In the genomic region with DNA sequence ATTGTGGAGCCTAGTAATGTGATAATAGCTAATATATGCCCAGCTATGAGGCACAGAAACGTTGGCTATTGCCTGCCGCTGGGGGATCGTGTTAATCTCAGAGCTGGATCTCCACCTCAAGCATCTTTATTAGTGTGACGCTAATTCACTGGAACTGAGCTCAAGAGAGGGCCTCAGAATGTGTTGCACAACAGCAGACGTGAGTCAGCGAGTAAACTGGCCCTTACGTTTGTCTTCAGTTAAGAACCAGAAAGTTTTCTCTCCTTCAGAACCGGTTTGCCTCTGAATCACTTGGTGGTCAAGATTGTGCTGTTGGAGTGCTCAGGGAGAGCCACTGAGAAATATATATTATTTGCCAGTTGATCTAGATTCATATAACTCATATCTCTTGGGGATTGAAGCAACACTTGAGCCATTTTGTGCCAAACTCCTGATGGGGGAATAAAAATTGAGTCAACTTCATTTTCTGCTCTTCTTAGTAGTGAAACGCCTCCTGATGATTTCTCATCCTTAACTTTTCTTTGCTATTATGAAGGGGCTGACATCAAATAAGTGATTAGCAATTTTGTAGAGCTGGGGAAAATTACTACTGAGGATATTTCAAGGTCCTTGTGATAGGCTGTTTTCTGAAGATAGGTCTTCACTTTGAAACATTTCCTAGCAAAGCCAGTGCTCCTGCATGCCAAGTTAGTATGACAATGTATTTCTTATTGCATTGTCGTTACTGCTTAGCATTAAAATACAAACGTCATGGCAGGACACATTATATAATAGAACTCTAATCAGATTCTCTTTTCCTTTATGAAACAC, we compare ENCODE assay signal across 8 cellular contexts. TPM values are rescaled to one million over a fixed set of nuclear protein-coding genes. Genes with fewer than 3 reads are reported as not detected.
DNase-seq lines count a peak whose midpoint lies in the region; ATAC-seq and TF ChIP-seq lines count a peak whose summit lies in the region.

No MANE protein-coding gene starts in this region.

- H3K9me3 Mint-ChIP-seq in H9: no peaks in the 10 kb centered on the region

- H3K79me2 ChIP-seq in H9 (ENCODE audit: insufficient read depth, low read length) (no peaks in the 10 kb centered on the region; the same call in 1 of the 2 replicates), smooth muscle cell (ENCODE audit: low read depth) (peaks cover 67% of the 10 kb centered on the region)

- H2BK120ac ChIP-seq in H9 (ENCODE audit: low read depth, low read length, poor library complexity, severe bottlenecking): no peak overlapping the region

- H3K4me3 ChIP-seq in heart left ventricle (peak overlapping the region in 1 of 12 donors; percentile 2), smooth muscle cell (peak overlapping the region; percentile 1)

- no peaks in the 10 kb centered on the region for H3K27me3 ChIP-seq in H9 (ENCODE audit: insufficient read depth, low read length)
- H3K27me3 ChIP-seq in heart left ventricle: no peaks in the 10 kb centered on the region
- H3K27me3 ChIP-seq in smooth muscle cell (ENCODE audit: low read depth): no peaks in the 10 kb centered on the region

- H3K4me1 ChIP-seq in H9 (ENCODE audit: insufficient read depth, low read length) (peaks cover 3% of the 10 kb centered on the region; the same call in 1 of the 2 replicates), heart left ventricle (peaks cover 0 to 41% (median 28%) of the 10 kb centered on the region in 12 donors), smooth muscle cell (ENCODE audit: low read depth) (peaks cover 24% of the 10 kb centered on the region)

- H4K5ac ChIP-seq in H9 (ENCODE audit: insufficient read length, low read depth, low read length): no peak overlapping the region

- no peak overlapping the region for H2BK15ac ChIP-seq in H9 (ENCODE audit: low read depth, low read length)

- H2AK5ac ChIP-seq in H9 (ENCODE audit: insufficient read length, low read length): no peak overlapping the region

- H3K4me2 ChIP-seq in H9 (ENCODE audit: insufficient read depth, insufficient read length, low read length): no peak overlapping the region
- H3K4me2 ChIP-seq in smooth muscle cell: peak overlapping the region; percentile 70

- H2BK12ac ChIP-seq in H9 (ENCODE audit: insufficient read length, low read depth, low read length): no peak overlapping the region

- no peak overlapping the region for H3T11ph ChIP-seq in H9 (ENCODE audit: low read length)

- H3K23me2 ChIP-seq in H9 (ENCODE audit: insufficient read length, low read depth, low read length, poor library complexity, severe bottlenecking): no peaks in the 10 kb centered on the region

- H3K9ac ChIP-seq in H9 (ENCODE audit: extremely low read depth, insufficient read length, low read length): no peak overlapping the region
- H3K9ac ChIP-seq in smooth muscle cell (ENCODE audit: low read depth): peak overlapping the region; percentile 66

- no peak overlapping the region for H2BK20ac ChIP-seq in H9 (ENCODE audit: low read depth, low read length, poor library complexity, severe bottlenecking)

- no peak overlapping the region for H2BK5ac ChIP-seq in H9 (ENCODE audit: insufficient read length, low read length)

- no peak overlapping the region for H3K4ac ChIP-seq in H9 (ENCODE audit: low read depth, low read length)

- H3K27ac ChIP-seq in H9 (ENCODE audit: insufficient read length, low read depth, low read length) (no peak overlapping the region), heart left ventricle (peak overlapping the region; percentile 18 to 80 (median 66)), smooth muscle cell (ENCODE audit: low read depth) (peak overlapping the region; percentile 97)

- no peak overlapping the region for H4K91ac ChIP-seq in H9 (ENCODE audit: insufficient read length, low read depth, low read length)

- H4K20me1 ChIP-seq in H9 (ENCODE audit: control insufficient read depth, insufficient read depth, insufficient read length) (no peaks in the 10 kb centered on the region), smooth muscle cell (ENCODE audit: low read depth) (no peaks in the 10 kb centered on the region)

- H4K8ac ChIP-seq in H9 (replicated peaks; ENCODE audit: insufficient read length, low read depth, low read length): no peak overlapping the region

- H3K4me3 Mint-ChIP-seq in H9: no peak overlapping the region; a peak in 1 of 5 replicates

- peak overlapping the region in 2 of 3 experiments; percentile 67 to 68; a peak in 6 of 7 replicates for H3K27ac Mint-ChIP-seq in H9

- peak; percentile 78 to 93 (median 88) for ATAC-seq in heart left ventricle
- no peak for ATAC-seq in GM21619 (IDR thresholded peaks at IDR 0.05; ENCODE audit: unreplicated experiment)

- H3K56ac ChIP-seq in H9 (ENCODE audit: insufficient read length, low read depth, low read length): no peak overlapping the region

- peaks cover 0 to 31% (median 14%) of the 10 kb centered on the region in 9 donors for H3K36me3 ChIP-seq in heart left ventricle
- H3K36me3 ChIP-seq in smooth muscle cell (ENCODE audit: low read depth): no peaks in the 10 kb centered on the region

- no peaks in the 10 kb centered on the region for H3K27me3 Mint-ChIP-seq in H9 (ENCODE audit: low read depth)

- no peaks in the 10 kb centered on the region for H3K9me3 ChIP-seq in H9 (ENCODE audit: control insufficient read depth, low read depth, low read length)
- peaks cover 0 to 6% (median 0%) of the 10 kb centered on the region in 12 donors for H3K9me3 ChIP-seq in heart left ventricle
- no peaks in the 10 kb centered on the region for H3K9me3 ChIP-seq in smooth muscle cell (replicated peaks; ENCODE audit: low read depth)

- H3K36me3 Mint-ChIP-seq in H9 (ENCODE audit: insufficient read depth in 1 of 3, low read depth in 3 of 3): peaks cover 24 to 41% (median 30%) of the 10 kb centered on the region in 3 experiments

- DNase-seq in H9 (no peak), SKM-1 (lab: John Stamatoyannopoulos, UW; ENCODE audit: unreplicated experiment) (peak; percentile 54), heart left ventricle (peak in 4 of 5 donors; percentile 40 to 79 (median 56)), smooth muscle cell (lab: John Stamatoyannopoulos, UW; ENCODE audit: unreplicated experiment) (peak; percentile 21), NCI-H345 (lab: John Stamatoyannopoulos, UW) (no peak), NCI-H1048 (lab: John Stamatoyannopoulos, UW) (no peak), Kasumi-1 (lab: John Stamatoyannopoulos, UW) (no peak)

- H2AFZ ChIP-seq in H9 (ENCODE audit: low read length) (no peak overlapping the region), smooth muscle cell (ENCODE audit: low read depth) (no peak overlapping the region)

- no peak overlapping the region for H3K14ac ChIP-seq in H9 (ENCODE audit: insufficient read depth, low read length)

- peaks cover 34 to 36% of the 10 kb centered on the region in 2 experiments for H3K4me1 Mint-ChIP-seq in H9

- TF ChIP-seq CTCF in H9 (conservative IDR thresholded peaks at IDR 0.05) (no peak), heart left ventricle (IDR thresholded peaks at IDR 0.05) (no peak), smooth muscle cell (IDR thresholded peaks at IDR 0.05; ENCODE audit: borderline replicate concordance, insufficient read depth, poor library complexity, severe bottlenecking) (no peak)

- peaks cover 23% of the 10 kb centered on the region for H3F3A ChIP-seq in smooth muscle cell (ENCODE audit: low read depth)

- intact Hi-C loops in heart left ventricle (cut with DNase I): no loop called here

- H3K23ac ChIP-seq in H9 (ENCODE audit: insufficient read length, low read depth, low read length): no peak overlapping the region

- no peaks in the 10 kb centered on the region for H3K79me1 ChIP-seq in H9 (ENCODE audit: insufficient read depth, low read depth, low read length, poor library complexity, severe bottlenecking)

- no peak for TF ChIP-seq POLR2A in heart left ventricle (IDR thresholded peaks at IDR 0.05)

- whole genome bisulfite sequencing in H9 (ENCODE audit: extremely low coverage, insufficient read length, low lambda C conversion rate): no CpG with 5 or more reads among the region's 11 CpGs
- 41 to 58% (median 50%) methylated on average over 11 of the region's 11 CpGs for WGBS in heart left ventricle, 4 donors
- WGBS in smooth muscle cell (ENCODE audit: low lambda C conversion rate): 20% methylated on average over 11 of the region's 11 CpGs

- no peak overlapping the region for H3K18ac ChIP-seq in H9 (ENCODE audit: insufficient read length, low read depth, low read length)

RNA-seq across cellular contexts. Expression of a gene that starts 22.3 kb away (rescaled TPM):
- total RNA-seq in H9 (2021) (60.2 and 64.6 TPM in 2 replicates), heart left ventricle (100 to 1,000 TPM; 195 to 808 (median 308) TPM), smooth muscle cell (77.9 and 83.7 TPM in 2 replicates)
- polyA plus RNA-seq in heart left ventricle (100 to 1,000 TPM; 214 to 253 TPM), smooth muscle cell (56.1 and 70.4 TPM in 2 replicates)

RNA-seq across cellular contexts. Expression of a gene that starts 22.7 kb away (rescaled TPM):
- 10.4 and 12.7 TPM in 2 replicates for total RNA-seq in H9 (2021)
- total RNA-seq in heart left ventricle: 10 to 100 TPM; 17.7 to 44.3 (median 28.3) TPM
- polyA plus RNA-seq in heart left ventricle: 10 to 100 TPM; 10.3 to 17.2 TPM
- 28.0 and 36.5 TPM in 2 replicates for total RNA-seq in smooth muscle cell
- 24.0 and 25.5 TPM in 2 replicates for polyA plus RNA-seq in smooth muscle cell

Comparison
In these comparisons a context has a peak if more than half of its experiments do, and no peak if none do; other contexts are left out.
1. DNase-seq: peak in SKM-1 (single experiment), heart left ventricle (4 of 5) and smooth muscle cell (single experiment); none in H9 (single experiment), NCI-H345 (single experiment), NCI-H1048 (single experiment) and Kasumi-1 (0 of 2).